Comparison of ENCODE assay signal across 8 cellular contexts in the genomic region with DNA sequence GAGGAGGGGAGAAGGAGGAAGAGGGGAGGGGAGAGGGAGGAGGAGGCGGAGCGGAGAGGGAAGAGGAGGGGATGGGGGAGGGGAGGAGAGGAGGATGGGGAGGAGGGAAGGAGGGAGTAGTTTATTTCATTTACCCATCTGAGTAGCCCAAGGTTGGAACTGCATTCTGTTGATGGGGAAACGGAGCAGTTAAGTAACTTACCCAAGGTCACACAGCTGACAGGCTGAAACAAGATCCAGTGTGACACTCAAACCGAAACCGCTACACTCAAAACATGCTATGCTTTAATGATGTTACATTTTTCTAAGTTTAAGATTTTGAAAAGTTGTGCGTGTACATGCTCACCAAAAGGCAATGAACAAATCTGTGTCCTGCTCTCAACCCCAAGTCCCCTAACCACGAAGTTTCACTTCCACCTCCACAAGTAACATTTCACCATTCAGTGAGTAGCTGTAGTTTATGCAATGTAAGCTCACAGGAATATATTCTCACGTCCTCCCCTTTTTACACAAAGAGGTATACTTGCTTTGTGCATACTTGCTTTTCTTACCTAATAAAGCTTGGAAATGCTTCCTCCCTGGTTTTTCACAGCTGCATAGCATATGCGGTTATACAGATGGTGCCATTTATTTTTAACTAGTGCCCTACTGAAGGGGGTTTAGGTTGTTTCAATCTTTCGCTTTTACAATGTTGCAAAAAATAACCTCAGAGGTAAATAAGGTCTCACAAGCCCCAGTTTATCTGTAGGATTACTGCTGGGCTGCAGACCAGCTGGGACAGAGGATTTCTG.
DNase-seq lines count a peak whose midpoint lies in the region; ATAC-seq and TF ChIP-seq lines count a peak whose summit lies in the region.

No MANE protein-coding gene starts in this region.

- H3K4me3 ChIP-seq in OCI-LY7 (ENCODE audit: low read depth, low read length, poor library complexity, severe bottlenecking) (no peak overlapping the region), foreskin fibroblast (ENCODE audit: low read depth in 1 of 2, low read length in 2 of 2) (peak overlapping the region; percentile 36 to 54), Caco-2 (ENCODE audit: low read depth, low read length) (no peak overlapping the region)

- peak overlapping the region; percentile 4 for H3K27ac Mint-ChIP-seq in activated CD8-positive, alpha-beta memory T cell treated with anti-CD3 and anti-CD28 coated beads, Interleukin-2, amount 10 ng/mL, durations not matched to agents 7 days and 5 days
- H3K27ac Mint-ChIP-seq in Caco-2 (ENCODE audit: unreplicated experiment) (no peak overlapping the region), glutamatergic neuron (ENCODE audit: unreplicated experiment) (no peak overlapping the region)

- H4K20me1 ChIP-seq in OCI-LY7 (ENCODE audit: insufficient read depth, low read length): no peaks in the 10 kb centered on the region

- H3K27ac ChIP-seq in OCI-LY7 (ENCODE audit: low read depth, low read length, poor library complexity, severe bottlenecking): peak overlapping the region; percentile 97

- H3K4me1 ChIP-seq in OCI-LY7 (ENCODE audit: insufficient read depth, low read length, poor library complexity, severe bottlenecking): peaks cover 86% of the 10 kb centered on the region
- H3K4me1 ChIP-seq in Caco-2: no peaks in the 10 kb centered on the region

- no peaks in the 10 kb centered on the region for H3K9me3 ChIP-seq in OCI-LY7 (ENCODE audit: low read length)
- no peaks in the 10 kb centered on the region for H3K9me3 ChIP-seq in Caco-2

- H3K27me3 Mint-ChIP-seq in activated CD8-positive, alpha-beta memory T cell treated with anti-CD3 and anti-CD28 coated beads, Interleukin-2, amount 10 ng/mL, durations not matched to agents 7 days and 5 days: peaks cover 30% of the 10 kb centered on the region
- H3K27me3 Mint-ChIP-seq in Caco-2 (ENCODE audit: insufficient read depth, unreplicated experiment) (no peaks in the 10 kb centered on the region), glutamatergic neuron (ENCODE audit: unreplicated experiment) (peaks cover 3% of the 10 kb centered on the region)

- no peak for TF ChIP-seq CTCF in OCI-LY7 (conservative IDR thresholded peaks at IDR 0.05; ENCODE audit: low read length)
- no peak for TF ChIP-seq CTCF in foreskin fibroblast (IDR thresholded peaks at IDR 0.05; ENCODE audit: low read depth, low read length)
- TF ChIP-seq CTCF in Caco-2 (IDR thresholded peaks at IDR 0.05; ENCODE audit: insufficient read depth in 1 of 2, low read depth in 1 of 2, low read length in 1 of 2, severe bottlenecking in 1 of 2, unreplicated experiment in 1 of 2): no peak
- TF ChIP-seq CTCF in glutamatergic neuron (IDR thresholded peaks at IDR 0.05; ENCODE audit: partially characterized antibody, unreplicated experiment): no peak

- POLR2A ChIA-PET in OCI-LY7 (lab: Charles Lee): interaction anchor here (1.0 to 3.5 kb wide), 6 partner anchors 9 to 51 kb away, joined by 3 to 24 read pairs (median 3); no protein-coding TSS in a partner anchor
- POLR2A ChIA-PET in Caco-2 (lab: Charles Lee): no interaction called here

- no peak overlapping the region for H2AFZ ChIP-seq in OCI-LY7 (ENCODE audit: low read length)

- CTCF ChIA-PET in activated CD8-positive, alpha-beta memory T cell treated with anti-CD3 and anti-CD28 coated beads, Interleukin-2, amount 10 ng/mL, durations not matched to agents 7 days and 5 days (lab: Charles Lee): no interaction called here
- CTCF ChIA-PET in OCI-LY7 (lab: Charles Lee; ENCODE audit: unreplicated experiment): interaction anchor here (0.5 to 1.2 kb wide), 3 partner anchors 22 to 68 kb away, joined by 3 to 6 read pairs (median 4); no protein-coding TSS in a partner anchor
- CTCF ChIA-PET in Caco-2 (lab: Charles Lee): no interaction called here

- H3K4me3 Mint-ChIP-seq in activated CD8-positive, alpha-beta memory T cell treated with anti-CD3 and anti-CD28 coated beads, Interleukin-2, amount 10 ng/mL, durations not matched to agents 7 days and 5 days: peak overlapping the region; percentile 45
- H3K4me3 Mint-ChIP-seq in Caco-2 (ENCODE audit: unreplicated experiment) (no peak overlapping the region), glutamatergic neuron (ENCODE audit: unreplicated experiment) (no peak overlapping the region)

- H3K9me2 ChIP-seq in OCI-LY7 (ENCODE audit: insufficient read depth, low read length): no peaks in the 10 kb centered on the region

- H3K4me2 ChIP-seq in OCI-LY7 (ENCODE audit: low read length): peak overlapping the region; percentile 76

- H3K79me2 ChIP-seq in OCI-LY7 (ENCODE audit: insufficient read depth, low read depth, low read length): no peaks in the 10 kb centered on the region

- peaks cover 8% of the 10 kb centered on the region for H3K4me1 Mint-ChIP-seq in activated CD8-positive, alpha-beta memory T cell treated with anti-CD3 and anti-CD28 coated beads, Interleukin-2, amount 10 ng/mL, durations not matched to agents 7 days and 5 days
- H3K4me1 Mint-ChIP-seq in Caco-2 (ENCODE audit: low read depth, unreplicated experiment) (no peaks in the 10 kb centered on the region), glutamatergic neuron (ENCODE audit: low read depth, unreplicated experiment) (peaks cover 4% of the 10 kb centered on the region)

- no peaks in the 10 kb centered on the region for H3K9me3 Mint-ChIP-seq in activated CD8-positive, alpha-beta memory T cell treated with anti-CD3 and anti-CD28 coated beads, Interleukin-2, amount 10 ng/mL, durations not matched to agents 7 days and 5 days (ENCODE audit: low read depth)
- no peaks in the 10 kb centered on the region for H3K9me3 Mint-ChIP-seq in Caco-2 (ENCODE audit: unreplicated experiment)
- peaks cover under 1% of the 10 kb centered on the region for H3K9me3 Mint-ChIP-seq in glutamatergic neuron (ENCODE audit: unreplicated experiment)

- peak; percentile 72 for DNase-seq in activated CD8-positive, alpha-beta memory T cell treated with anti-CD3 and anti-CD28 coated beads, Interleukin-2, amount 10 ng/mL, durations not matched to agents 7 days and 5 days
- no peak for DNase-seq in activated CD8-positive, alpha-beta memory T cell treated with anti-CD3 and anti-CD28 coated beads for 24 hours
- DNase-seq in OCI-LY7 (ENCODE audit: low spot score) (peak; percentile 97), foreskin fibroblast (peak in 1 of 2 donors; percentile 36), Caco-2 (no peak), glutamatergic neuron (no peak), NCI-H128 (lab: John Stamatoyannopoulos, UW; ENCODE audit: unreplicated experiment) (no peak)

- no peaks in the 10 kb centered on the region for H3K27me3 ChIP-seq in Caco-2 (replicated peaks; ENCODE audit: control insufficient read depth, insufficient read depth, low read length)

- H3K36me3 ChIP-seq in OCI-LY7 (ENCODE audit: insufficient read depth, low read length) (no peaks in the 10 kb centered on the region), Caco-2 (ENCODE audit: control insufficient read depth, insufficient read depth, low read length) (no peaks in the 10 kb centered on the region)

- BruUV-seq in OCI-LY7 (replicated peaks; lab: Mats Ljungman, UMichigan): no TSS peak
- BruUV-seq in Caco-2 (replicated peaks; lab: Mats Ljungman, UMichigan): no TSS peak

- intact Hi-C loops in OCI-LY7 (cut with micrococcal nuclease; ENCODE audit: unreplicated experiment) (loop anchor here (1.0 to 2.0 kb wide), 4 partner anchors 22 to 254 kb away; no protein-coding TSS in a partner anchor), Caco-2 (cut with micrococcal nuclease; ENCODE audit: unreplicated experiment) (no loop called here)

- H3K36me3 Mint-ChIP-seq in activated CD8-positive, alpha-beta memory T cell treated with anti-CD3 and anti-CD28 coated beads, Interleukin-2, amount 10 ng/mL, durations not matched to agents 7 days and 5 days: no peaks in the 10 kb centered on the region
- no peaks in the 10 kb centered on the region for H3K36me3 Mint-ChIP-seq in Caco-2 (ENCODE audit: insufficient read depth, unreplicated experiment)
- H3K36me3 Mint-ChIP-seq in glutamatergic neuron (ENCODE audit: unreplicated experiment): peaks cover 5% of the 10 kb centered on the region

- ATAC-seq in activated CD8-positive, alpha-beta memory T cell treated with anti-CD3 and anti-CD28 coated beads, Interleukin-2, amount 10 ng/mL, durations not matched to agents 7 days and 5 days: peak; percentile 89
- peak; percentile 90 for ATAC-seq in HG02852 (IDR thresholded peaks at IDR 0.05; ENCODE audit: unreplicated experiment)

Comparison
In these comparisons a context has a peak if more than half of its experiments do, and no peak if none do; other contexts are left out.
1. DNase-seq: peak in activated CD8-positive, alpha-beta memory T cell treated with anti-CD3 and anti-CD28 coated beads, Interleukin-2, amount 10 ng/mL, durations not matched to agents 7 days and 5 days (single experiment) and OCI-LY7 (single experiment); none in activated CD8-positive, alpha-beta memory T cell treated with anti-CD3 and anti-CD28 coated beads for 24 hours (single experiment), Caco-2 (0 of 2), glutamatergic neuron (single experiment) and NCI-H128 (single experiment).
2. H3K4me3 ChIP-seq: peak in foreskin fibroblast (2 of 2); none in OCI-LY7 (single experiment) and Caco-2 (single experiment).